ENCODE assay signal across 2 cellular contexts in genomic region chr18:573385-573784, GRCh38.
TF ChIP-seq lines count a peak whose summit lies in the region.

No MANE protein-coding gene starts in this region.

TF ChIP-seq in HepG2, 621 proteins besides CTCF, POLR2A, EP300 and RAD21 (continues in another document):
- TF ChIP-seq PATZ1 (CRISPR knock-in tag; IDR thresholded peaks at IDR 0.05), result no peak
- TF ChIP-seq HNF4G (IDR thresholded peaks at IDR 0.05; ENCODE audit: borderline replicate concordance, low read depth, low read length), result peak; percentile 61
- no peak for TF ChIP-seq HNF4G (CRISPR knock-in tag; IDR thresholded peaks at IDR 0.05; ENCODE audit: borderline replicate concordance, low read depth)
- 0 out of 2 replicates have a peak, but pooled peaks have one; percentile 14 for TF ChIP-seq RXRB (CRISPR knock-in tag; IDR thresholded peaks at IDR 0.05; ENCODE audit: borderline replicate concordance)
- no peak for TF ChIP-seq ZNF749 (CRISPR knock-in tag; IDR thresholded peaks at IDR 0.05; ENCODE audit: borderline replicate concordance)
- no peak for TF ChIP-seq ZNF841 (CRISPR knock-in tag; IDR thresholded peaks at IDR 0.05; ENCODE audit: borderline replicate concordance)
- no peak for TF ChIP-seq MAZ (IDR thresholded peaks at IDR 0.05; ENCODE audit: borderline replicate concordance, low read depth, low read length)
- TF ChIP-seq MAZ (CRISPR knock-in tag; IDR thresholded peaks at IDR 0.05; ENCODE audit: low read depth), result no peak
- TF ChIP-seq NFAT5 (CRISPR knock-in tag; IDR thresholded peaks at IDR 0.05), result no peak
- TF ChIP-seq DDIT3 (CRISPR knock-in tag; IDR thresholded peaks at IDR 0.05), result no peak
- 0 out of 2 replicates have a peak, but pooled peaks have one; percentile 13 for TF ChIP-seq TARDBP (CRISPR knock-in tag; IDR thresholded peaks at IDR 0.05)
- no peak for TF ChIP-seq HIVEP1 (CRISPR knock-in tag; IDR thresholded peaks at IDR 0.05)
- TF ChIP-seq ZNF576 (CRISPR knock-in tag; IDR thresholded peaks at IDR 0.05), result no peak
- TF ChIP-seq PPARG (CRISPR knock-in tag; conservative IDR thresholded peaks at IDR 0.05), result 0 out of 2 replicates have a peak, but pooled peaks have one; percentile 13
- TF ChIP-seq PRDM4 (CRISPR knock-in tag; IDR thresholded peaks at IDR 0.05; ENCODE audit: borderline replicate concordance), result no peak

TF ChIP-seq in H1, 55 proteins besides CTCF, POLR2A, EP300 and RAD21:
- TF ChIP-seq CHD1 (IDR thresholded peaks at IDR 0.05; ENCODE audit: low read depth, low read length), result no peak
- no peak for TF ChIP-seq SIRT6 (IDR thresholded peaks at IDR 0.05; ENCODE audit: low read length)
- no peak for TF ChIP-seq CREB1 (IDR thresholded peaks at IDR 0.05)
- no peak for TF ChIP-seq NRF1 (IDR thresholded peaks at IDR 0.05; ENCODE audit: low read depth, low read length)
- no peak for TF ChIP-seq EGR1 (IDR thresholded peaks at IDR 0.05; ENCODE audit: borderline replicate concordance, low read depth, low read length)
- no peak for TF ChIP-seq SIX5 (IDR thresholded peaks at IDR 0.05; ENCODE audit: low read depth, low read length)
- no peak for TF ChIP-seq SP1 (IDR thresholded peaks at IDR 0.05; ENCODE audit: low read depth, low read length)
- no peak for TF ChIP-seq TCF12 (IDR thresholded peaks at IDR 0.05; ENCODE audit: low read depth, low read length)
- TF ChIP-seq NANOG (IDR thresholded peaks at IDR 0.05; ENCODE audit: insufficient read depth, low read depth, low read length, poor library complexity, severe bottlenecking), result no peak
- no peak for TF ChIP-seq GTF2F1 (IDR thresholded peaks at IDR 0.05; ENCODE audit: borderline replicate concordance, low read depth, low read length)
- TF ChIP-seq PHF8 (conservative IDR thresholded peaks at IDR 0.05; ENCODE audit: low read depth, low read length), result no peak
- no peak for TF ChIP-seq ATF2 (IDR thresholded peaks at IDR 0.05; ENCODE audit: low read length)
- no peak for TF ChIP-seq BRCA1 (IDR thresholded peaks at IDR 0.05; ENCODE audit: low read depth, low read length)
- TF ChIP-seq YY1 (IDR thresholded peaks at IDR 0.05; ENCODE audit: low read depth, low read length), result no peak
- no peak for TF ChIP-seq KDM4A (IDR thresholded peaks at IDR 0.05; ENCODE audit: low read depth, low read length, severe bottlenecking)
- no peak for TF ChIP-seq ASH2L (IDR thresholded peaks at IDR 0.05; ENCODE audit: low read length)
